ENCODE assay signal across 9 cellular contexts in the genomic region with DNA sequence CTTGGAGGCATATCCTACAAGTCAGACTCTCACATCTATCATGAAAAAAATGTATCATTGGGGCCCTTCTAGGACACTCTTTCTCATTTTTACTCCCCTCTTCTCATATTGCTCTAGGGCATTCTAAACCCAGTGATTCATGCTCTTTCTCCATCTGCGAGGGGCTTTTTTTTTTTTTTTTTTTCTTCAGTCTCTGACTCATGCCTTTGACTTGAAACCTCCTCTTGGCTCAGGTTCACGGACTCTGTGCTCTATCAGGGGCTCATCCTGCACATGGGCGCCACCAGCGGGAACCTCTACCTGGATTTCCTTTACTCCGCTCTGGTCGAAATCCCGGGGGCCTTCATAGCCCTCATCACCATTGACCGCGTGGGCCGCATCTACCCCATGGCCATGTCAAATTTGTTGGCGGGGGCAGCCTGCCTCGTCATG. TPM values are rescaled to one million over a fixed set of nuclear protein-coding genes. Genes with fewer than 3 reads are reported as not detected.
DNase-seq lines count a peak whose midpoint lies in the region; ATAC-seq and TF ChIP-seq lines count a peak whose summit lies in the region.
"Had no signal": no experiment of that assay in that cellular context is flagged by ENCODE, and none has a peak within 500 bp of the region (broad histone marks: within the 10 kb centered on the region; RNA-seq: fewer than 3 reads in every experiment).

No MANE protein-coding gene starts in this region.

- H3K9ac ChIP-seq in IMR-90 (ENCODE audit: low read depth, low read length) (no peak overlapping the region), muscle layer of colon (ENCODE audit: low read length) (no peak overlapping the region)

- CTCF ChIA-PET in IMR-90 (lab: Yijun Ruan, JAX): interaction anchor here (1.0 to 1.5 kb wide), 3 partner anchors 22 to 316 kb away, joined by 3 to 5 read pairs (median 4); no protein-coding TSS in a partner anchor

- no peak overlapping the region for H3K23ac ChIP-seq in IMR-90 (ENCODE audit: low read depth, low read length)

- H4K20me1 ChIP-seq in IMR-90 (ENCODE audit: insufficient read depth, low read length): no peaks in the 10 kb centered on the region

- in situ Hi-C loops in IMR-90 (cut with MboI; ENCODE audit: low sequenced_read_pairs): no loop called here

- H2AK5ac ChIP-seq in IMR-90 (ENCODE audit: low read depth, low read length): no peak overlapping the region

- no TSS peak for BruUV-seq in IMR-90 (replicated peaks; lab: Mats Ljungman, UMichigan)

- POLR2A ChIA-PET in IMR-90 (lab: Charles Lee; ENCODE audit: unreplicated experiment): no interaction called here

- peak overlapping the region; percentile 58 for H2AFZ ChIP-seq in IMR-90 (replicated peaks; ENCODE audit: low read length, poor library complexity)

- dilution Hi-C loops in IMR-90 (cut with HindIII; ENCODE audit: low sequenced_read_pairs, unreplicated experiment): no loop called here

- no peak overlapping the region for H3K14ac ChIP-seq in IMR-90 (replicated peaks; ENCODE audit: low read depth, low read length)

- ATAC-seq in IMR-90 (ENCODE audit: low read depth): peak; percentile 71
- no peak for ATAC-seq in HG03571 (IDR thresholded peaks at IDR 0.05; ENCODE audit: unreplicated experiment)
- ATAC-seq in HG02938 (IDR thresholded peaks at IDR 0.05; ENCODE audit: unreplicated experiment): no peak
- ATAC-seq: stimulated activated naive B cell treated with anti-CD40 and anti-IgM and Interleukin-4, amounts not matched to agents 10 μg/mL and 1 μg/mL and 100 μg/mL, for 72 hours had no signal

- H3K9me3 ChIP-seq in IMR-90 (ENCODE audit: control insufficient read depth, insufficient read depth, low read length): no peaks in the 10 kb centered on the region
- no peaks in the 10 kb centered on the region for H3K9me3 ChIP-seq in muscle layer of colon (ENCODE audit: low read length)

- no peak overlapping the region for H2AK9ac ChIP-seq in IMR-90 (replicated peaks; ENCODE audit: low read depth, low read length, poor library complexity)

- no peak for TF ChIP-seq CTCF in AG10803 (conservative IDR thresholded peaks at IDR 0.05; ENCODE audit: low read length)
- no peak for TF ChIP-seq CTCF in IMR-90 (conservative IDR thresholded peaks at IDR 0.05; ENCODE audit: low read depth, low read length)
- no peak for TF ChIP-seq CTCF in coronary artery (IDR thresholded peaks at IDR 0.05)

- WGBS in IMR-90 (ENCODE audit: extremely low coverage in 2 of 2, insufficient read length in 1 of 2), 2 experiments: 0% methylated on average over 1 of the region's 12 CpGs; no CpG with 5 or more reads in 1 of the 2 experiments

- no peak overlapping the region for H2BK5ac ChIP-seq in IMR-90 (ENCODE audit: low read depth, low read length, poor library complexity, severe bottlenecking)

- H4K5ac ChIP-seq in IMR-90 (ENCODE audit: low read depth, low read length): no peak overlapping the region

- H3K4me2 ChIP-seq in IMR-90 (ENCODE audit: low read depth, low read length): peak overlapping the region; percentile 54; the same call in 1 of the 2 replicates

- H3K18ac ChIP-seq in IMR-90 (ENCODE audit: low read depth, low read length): no peak overlapping the region

- 0 out of 2 replicates have a peak overlapping the region, but pooled peaks have one; percentile 64 for H2BK20ac ChIP-seq in IMR-90 (ENCODE audit: low read depth, low read length)

- no peak overlapping the region for H4K91ac ChIP-seq in IMR-90 (ENCODE audit: insufficient read depth, low read depth, low read length)

- H3K56ac ChIP-seq in IMR-90 (ENCODE audit: extremely low read depth, insufficient read depth, low read length): no peak overlapping the region

- H3K4me3 ChIP-seq in AG10803 (ENCODE audit: low read length) (no peak overlapping the region), IMR-90 (ENCODE audit: insufficient read depth, low read depth, low read length) (no peak overlapping the region), coronary artery (no peak overlapping the region), muscle layer of colon (ENCODE audit: low read depth in 1 of 2, low read length in 2 of 2) (no peak overlapping the region)

- H3K4ac ChIP-seq in IMR-90 (ENCODE audit: low read depth, low read length): peak overlapping the region; percentile 38; the same call in 1 of the 2 replicates

- peak; percentile 71 for DNase-seq in AG10803 (ENCODE audit: low read depth)
- DNase-seq in IMR-90: peak; percentile 92
- DNase-seq in coronary artery (ENCODE audit: low spot score): peak; percentile 72
- DNase-seq in GM19238 (ENCODE audit: insufficient read length, low spot score): no peak
- no peak for DNase-seq in NCI-H1105 (lab: John Stamatoyannopoulos, UW)
- DNase-seq: stimulated activated naive B cell treated with anti-CD40 and anti-IgM and Interleukin-4, amounts not matched to agents 10 μg/mL and 1 μg/mL and 100 μg/mL, for 72 hours had no signal

- peak; percentile 3; the same call in 1 of the 2 replicates for TF ChIP-seq RAD21 in IMR-90 (IDR thresholded peaks at IDR 0.05; ENCODE audit: low read length)

- no peak overlapping the region for H2BK15ac ChIP-seq in IMR-90 (ENCODE audit: low read depth, low read length)

- H3K36me3 ChIP-seq in IMR-90 (ENCODE audit: control insufficient read depth, insufficient read depth, low read length) (no peaks in the 10 kb centered on the region), muscle layer of colon (ENCODE audit: insufficient read depth, low read length) (no peaks in the 10 kb centered on the region)

- H3K4me1 ChIP-seq in IMR-90 (ENCODE audit: control insufficient read depth, insufficient read depth, low read length): peaks cover 12% of the 10 kb centered on the region
- peaks cover 42% of the 10 kb centered on the region for H3K4me1 ChIP-seq in muscle layer of colon (ENCODE audit: insufficient read depth, low read length)

- intact Hi-C loops in IMR-90 (cut with micrococcal nuclease): loop anchor here (2.0 to 5.0 kb wide), 3 partner anchors 51 to 393 kb away; no protein-coding TSS in a partner anchor

- peaks cover 6% of the 10 kb centered on the region; the same call in 1 of the 2 replicates for H3K9me1 ChIP-seq in IMR-90 (ENCODE audit: insufficient read depth, low read length)

- no peaks in the 10 kb centered on the region for H3K79me1 ChIP-seq in IMR-90 (ENCODE audit: low read depth in 1 of 2, low read length in 2 of 2)

- no peak for TF ChIP-seq POLR2A in IMR-90 (IDR thresholded peaks at IDR 0.05; ENCODE audit: low read depth, low read length)

- H3K27me3 ChIP-seq in IMR-90 (ENCODE audit: control insufficient read depth, insufficient read depth, low read length): no peaks in the 10 kb centered on the region
- H3K27me3 ChIP-seq in muscle layer of colon (ENCODE audit: control insufficient read depth in 1 of 2, insufficient read depth in 2 of 2, low read length in 2 of 2): no peaks in the 10 kb centered on the region

- H4K8ac ChIP-seq in IMR-90 (ENCODE audit: low read depth in 2 of 2, low read length in 2 of 2): no peak overlapping the region; a peak in 1 of 4 replicates

- H3K27ac ChIP-seq in IMR-90 (ENCODE audit: insufficient read depth, low read length) (peak overlapping the region; percentile 86), coronary artery (peak overlapping the region; percentile 10 to 56), muscle layer of colon (ENCODE audit: low read depth, low read length) (peak overlapping the region; percentile 38)

- H2BK120ac ChIP-seq in IMR-90 (ENCODE audit: low read depth, low read length): peak overlapping the region; percentile 22; the same call in 1 of the 2 replicates

TF ChIP-seq in IMR-90, 13 proteins besides CTCF, POLR2A, EP300 and RAD21:
- TF ChIP-seq MAZ (IDR thresholded peaks at IDR 0.05; ENCODE audit: borderline replicate concordance, low read depth, low read length): no peak
- TF ChIP-seq RCOR1 (IDR thresholded peaks at IDR 0.05; ENCODE audit: insufficient replicate concordance, low read length): no peak
- TF ChIP-seq NFE2L2 (IDR thresholded peaks at IDR 0.05; ENCODE audit: low read depth, low read length): peak; percentile 1; the same call in 1 of the 2 replicates
- peak; percentile 93 for TF ChIP-seq FOS (IDR thresholded peaks at IDR 0.05; ENCODE audit: low read depth, low read length)
- TF ChIP-seq, protein P1, sequence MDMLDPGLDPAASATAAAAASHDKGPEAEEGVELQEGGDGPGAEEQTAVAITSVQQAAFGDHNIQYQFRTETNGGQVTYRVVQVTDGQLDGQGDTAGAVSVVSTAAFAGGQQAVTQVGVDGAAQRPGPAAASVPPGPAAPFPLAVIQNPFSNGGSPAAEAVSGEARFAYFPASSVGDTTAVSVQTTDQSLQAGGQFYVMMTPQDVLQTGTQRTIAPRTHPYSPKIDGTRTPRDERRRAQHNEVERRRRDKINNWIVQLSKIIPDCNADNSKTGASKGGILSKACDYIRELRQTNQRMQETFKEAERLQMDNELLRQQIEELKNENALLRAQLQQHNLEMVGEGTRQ (IDR thresholded peaks at IDR 0.05; ENCODE audit: low read depth, low read length): no peak
- no peak for TF ChIP-seq CHD1 (IDR thresholded peaks at IDR 0.05; ENCODE audit: low read depth, low read length)
- TF ChIP-seq, protein P2, sequence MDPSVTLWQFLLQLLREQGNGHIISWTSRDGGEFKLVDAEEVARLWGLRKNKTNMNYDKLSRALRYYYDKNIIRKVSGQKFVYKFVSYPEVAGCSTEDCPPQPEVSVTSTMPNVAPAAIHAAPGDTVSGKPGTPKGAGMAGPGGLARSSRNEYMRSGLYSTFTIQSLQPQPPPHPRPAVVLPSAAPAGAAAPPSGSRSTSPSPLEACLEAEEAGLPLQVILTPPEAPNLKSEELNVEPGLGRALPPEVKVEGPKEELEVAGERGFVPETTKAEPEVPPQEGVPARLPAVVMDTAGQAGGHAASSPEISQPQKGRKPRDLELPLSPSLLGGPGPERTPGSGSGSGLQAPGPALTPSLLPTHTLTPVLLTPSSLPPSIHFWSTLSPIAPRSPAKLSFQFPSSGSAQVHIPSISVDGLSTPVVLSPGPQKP (IDR thresholded peaks at IDR 0.05; ENCODE audit: borderline replicate concordance, low read depth, low read length): no peak
- peak; percentile 66 for TF ChIP-seq CEBPB (IDR thresholded peaks at IDR 0.05; ENCODE audit: low read depth, low read length)
- no peak for TF ChIP-seq MAFK (IDR thresholded peaks at IDR 0.05; ENCODE audit: low read depth, low read length)
- peak; percentile 86; the same call in 1 of the 2 replicates for TF ChIP-seq BHLHE40 (IDR thresholded peaks at IDR 0.05; ENCODE audit: low read depth, low read length)

RNA-seq across cellular contexts. Expression of a gene that starts 17.8 kb away (rescaled TPM):
- 0.28 TPM in 1 of 2 replicates, not detected in the other for total RNA-seq in IMR-90 (2012; rRNA removed)
- 0.09 and 0.10 TPM in 2 replicates for polyA plus RNA-seq in IMR-90 (2012; rRNA removed)
- 0.08 TPM in 1 of 2 replicates, not detected in the other for polyA plus RNA-seq in IMR-90 (2012; cell fraction: cytosol; rRNA removed)
- 0.60 and 1.0 TPM in 2 replicates for polyA plus RNA-seq in IMR-90 (2012; cell fraction: nucleus; rRNA removed; ENCODE audit: low replicate concordance)

Comparison
In these comparisons a context has a peak if more than half of its experiments do, and no peak if none do; other contexts are left out.
1. DNase-seq: peak in AG10803 (single experiment), IMR-90 (single experiment) and coronary artery (single experiment); none in GM19238 (single experiment) and NCI-H1105 (single experiment).
2. H3K27ac ChIP-seq: peak in every context shown above with its lines; median percentile 86 in IMR-90; 38 in muscle layer of colon; 33 in coronary artery.